In genomic region chr12:111367661-111368221, GRCh38 we compare ENCODE assay signal across 9 cellular contexts. TPM values are rescaled to one million over a fixed set of nuclear protein-coding genes. Genes with fewer than 3 reads are reported as not detected.
DNase-seq lines count a peak whose midpoint lies in the region; ATAC-seq, FAIRE-seq and TF ChIP-seq lines count a peak whose summit lies in the region.
"Had no signal": no experiment of that assay in that cellular context is flagged by ENCODE, and none has a peak within 500 bp of the region (broad histone marks: within the 10 kb centered on the region; RNA-seq: fewer than 3 reads in every experiment).

No MANE protein-coding gene starts in this region.

- no peak overlapping the region for H3K27ac ChIP-seq in CD8-positive, alpha-beta memory T cell (ENCODE audit: low read depth, low read length)
- no peak overlapping the region for H3K27ac ChIP-seq in SK-N-MC
- H3K27ac ChIP-seq in ovary: peak overlapping the region; percentile 33 to 70

- peak overlapping the region; percentile 76 to 91 (median 81) for H3K4me3 Mint-ChIP-seq in CD8-positive, alpha-beta memory T cell

- no peaks in the 10 kb centered on the region for H3K9me3 ChIP-seq in CD8-positive, alpha-beta memory T cell (ENCODE audit: low read length)
- H3K9me3 ChIP-seq in SK-N-MC (ENCODE audit: low read depth, low read length): no peaks in the 10 kb centered on the region
- H3K9me3 ChIP-seq in ovary: no peaks in the 10 kb centered on the region

- H3K36me3 Mint-ChIP-seq in CD8-positive, alpha-beta memory T cell: peaks cover 0 to 5% (median 0%) of the 10 kb centered on the region in 3 donors

- no peak for ATAC-seq in HG03039 (IDR thresholded peaks at IDR 0.05; ENCODE audit: unreplicated experiment)

- no peaks in the 10 kb centered on the region for H3K36me3 ChIP-seq in CD8-positive, alpha-beta memory T cell (ENCODE audit: insufficient read depth, low read length)
- H3K36me3 ChIP-seq in SK-N-MC (ENCODE audit: insufficient read depth, low read length) (no peaks in the 10 kb centered on the region), ovary (no peaks in the 10 kb centered on the region)

- no peak for FAIRE-seq in D721Med (lab: Jason Lieb, UNC)

- no peak for TF ChIP-seq POLR2A in ovary (IDR thresholded peaks at IDR 0.05)

- TF ChIP-seq EP300 in ovary (IDR thresholded peaks at IDR 0.05): no peak

- CTCF ChIA-PET in CD8-positive, alpha-beta memory T cell (lab: Charles Lee): interaction anchor here (1.5 to 1.9 kb wide), 3 partner anchors 29 to 84 kb away, joined by 5 to 8 read pairs (median 6); no protein-coding TSS in a partner anchor

- DNase-seq in CD8-positive, alpha-beta memory T cell: no peak
- DNase-seq in SK-N-MC (ENCODE audit: low read depth, low spot score): no peak
- peak; percentile 32 for DNase-seq in fibroblast of pulmonary artery (ENCODE audit: low read depth)
- DNase-seq in ovary: peak in 2 of 5 donors; percentile 14 to 32
- no peak for DNase-seq in glomerular visceral epithelial cell (ENCODE audit: extremely low spot score)
- DNase-seq in activated effector memory CD4-positive, alpha-beta T cell treated with Interleukin-2 at 50 U/mL for 16 hours: no peak
- no peak for DNase-seq in D721Med (ENCODE audit: insufficient read length, low spot score)
- DNase-seq: stimulated activated CD4-positive, alpha-beta T cell treated with anti-CD3 and anti-CD28 coated beads, Interleukin-1b, Interleukin-23, amount 100 ng/mL, for 48 hours had no signal

- H3K27me3 Mint-ChIP-seq in CD8-positive, alpha-beta memory T cell: no peaks in the 10 kb centered on the region

- peaks cover 20% of the 10 kb centered on the region for H3K4me1 ChIP-seq in CD8-positive, alpha-beta memory T cell (ENCODE audit: insufficient read depth, low read length)
- H3K4me1 ChIP-seq in ovary (ENCODE audit: insufficient read depth): peaks cover 9% of the 10 kb centered on the region

- 26 to 42% (median 30%) methylated on average over 7 of the region's 7 CpGs for WGBS in ovary, 3 donors

- H3K4me1 Mint-ChIP-seq in CD8-positive, alpha-beta memory T cell: peaks cover 21 to 34% (median 31%) of the 10 kb centered on the region in 3 donors

- H3K27me3 ChIP-seq in CD8-positive, alpha-beta memory T cell (ENCODE audit: insufficient read depth, low read length, poor library complexity, severe bottlenecking): no peaks in the 10 kb centered on the region
- no peaks in the 10 kb centered on the region for H3K27me3 ChIP-seq in ovary

- POLR2A ChIA-PET in CD8-positive, alpha-beta memory T cell (lab: Charles Lee): interaction anchor here (1.1 kb wide), 1 partner anchor 37 kb away, joined by 4 read pairs; no protein-coding TSS in a partner anchor

- intact Hi-C loops in ovary (cut with DNase I): no loop called here

- peak overlapping the region; percentile 57 for H3K4me3 ChIP-seq in CD8-positive, alpha-beta memory T cell (ENCODE audit: low read length)
- peak overlapping the region; percentile 80 for H3K4me3 ChIP-seq in SK-N-MC
- peak overlapping the region; percentile 88 for H3K4me3 ChIP-seq in fibroblast of pulmonary artery (replicated peaks; ENCODE audit: low read depth, low read length)
- H3K4me3 ChIP-seq in ovary: peak overlapping the region; percentile 81

- no peak overlapping the region for H3K9ac ChIP-seq in SK-N-MC (ENCODE audit: insufficient read length)

- peak overlapping the region in 3 of 8 donors; percentile 32 to 41 (median 37) for H3K27ac Mint-ChIP-seq in CD8-positive, alpha-beta memory T cell

- TF ChIP-seq CTCF in fibroblast of pulmonary artery (IDR thresholded peaks at IDR 0.05; ENCODE audit: low read length, missing control alignments) (no peak), ovary (IDR thresholded peaks at IDR 0.05) (no peak), D721Med (IDR thresholded peaks at IDR 0.05; ENCODE audit: insufficient read depth, missing control alignments) (no peak)

- no peaks in the 10 kb centered on the region for H3K9me3 Mint-ChIP-seq in CD8-positive, alpha-beta memory T cell

RNA-seq across cellular contexts. Expression of gene PHETA1, which starts 1.2 kb away (rescaled TPM):
- total RNA-seq in CD8-positive, alpha-beta memory T cell: 1 to 10 TPM; 3.8 to 3.9 TPM
- polyA plus RNA-seq in CD8-positive, alpha-beta memory T cell: 1.8 TPM
- total RNA-seq in ovary: 10 to 100 TPM in 5 of 7 donors, 1 to 10 TPM in 2; 7.6 to 26.5 (median 19.2) TPM
- polyA plus RNA-seq in ovary: 10 to 100 TPM in 1 of 2 donors, 1 to 10 TPM in 1; 1.8 to 18.6 TPM

RNA-seq across cellular contexts. Expression of gene SH2B3, which starts 38.0 kb away (rescaled TPM):
- 10 to 100 TPM; 46.8 to 48.9 TPM for total RNA-seq in CD8-positive, alpha-beta memory T cell
- 11.1 TPM for polyA plus RNA-seq in CD8-positive, alpha-beta memory T cell
- 10 to 100 TPM in 5 of 7 donors, 1 to 10 TPM in 2; 8.6 to 24.0 (median 14.3) TPM for total RNA-seq in ovary
- polyA plus RNA-seq in ovary: 10 to 100 TPM in 1 of 2 donors, 1 to 10 TPM in 1; 7.2 to 22.0 TPM

Comparison
In these comparisons a context has a peak if more than half of its experiments do, and no peak if none do; other contexts are left out.
1. H3K27ac ChIP-seq: peak in ovary (2 of 2); none in CD8-positive, alpha-beta memory T cell (single experiment) and SK-N-MC (single experiment).
2. Peak in every context shown above with its lines, with median percentiles within 50 percentile points of each other: H3K4me3 ChIP-seq.